ENCODE assay signal across 18 cellular contexts in genomic region chr5:37921452-37921851, GRCh38.
DNase-seq lines count a peak whose midpoint lies in the region; TF ChIP-seq lines count a peak whose summit lies in the region.
"Had no signal": no experiment of that assay in that cellular context is flagged by ENCODE, and none has a peak within 500 bp of the region (broad histone marks: within the 10 kb centered on the region; RNA-seq: fewer than 3 reads in every experiment).

No MANE protein-coding gene starts in this region.

- DNase-seq in Kasumi-1 (lab: John Stamatoyannopoulos, UW), result peak; percentile 65 to 66
- DNase-seq in MV-4-11 (lab: John Stamatoyannopoulos, UW), result peak; percentile 60
- peak; percentile 6 for DNase-seq in amniotic epithelial cell (ENCODE audit: low read depth)
- DNase-seq in myocyte (ENCODE audit: low read depth), result peak; percentile 13
- no peak for DNase-seq in esophagus muscularis mucosa (ENCODE audit: extremely low spot score)
- DNase-seq in COLO668 (lab: John Stamatoyannopoulos, UW; ENCODE audit: unreplicated experiment), result no peak
- no peak for DNase-seq in PC-9
- DNase-seq: BE2C; CD4-positive, alpha-beta memory T cell; DND-41; GOT3; HFFc6; KG1; NCI-H1048; NCI-H146; NCI-H446 treated with DMSO at 0.1 percent for 48 hours; NCI-H774 had no signal

- H3K9me2 ChIP-seq in PC-9 (ENCODE audit: insufficient read depth), result no peaks in the 10 kb centered on the region

- H3K4me3 ChIP-seq in esophagus muscularis mucosa (no peak overlapping the region), PC-9 (no peak overlapping the region)

- no peak overlapping the region for H2AFZ ChIP-seq in PC-9

- H3K79me2 ChIP-seq in PC-9 (ENCODE audit: low read depth), result no peaks in the 10 kb centered on the region

- no peak for TF ChIP-seq CTCF in esophagus muscularis mucosa (IDR thresholded peaks at IDR 0.05)
- TF ChIP-seq CTCF in PC-9 (conservative IDR thresholded peaks at IDR 0.05), result no peak

- H3K27ac ChIP-seq in esophagus muscularis mucosa (replicated peaks in 1 of 4), result no peak overlapping the region
- H3K27ac ChIP-seq in PC-9, result no peak overlapping the region
- H3K27ac ChIP-seq: RWPE1 had no signal

- no peak overlapping the region for H3K4me2 ChIP-seq in PC-9

- H3K4me1 ChIP-seq in esophagus muscularis mucosa (no peaks in the 10 kb centered on the region), PC-9 (replicated peaks; ENCODE audit: insufficient read depth) (no peaks in the 10 kb centered on the region)
- H3K4me1 ChIP-seq: BE2C had no signal

- H3K27me3 ChIP-seq in esophagus muscularis mucosa, result no peaks in the 10 kb centered on the region
- peaks cover 35% of the 10 kb centered on the region for H3K27me3 ChIP-seq in PC-9 (ENCODE audit: insufficient read depth, low read depth)
- H3K27me3 ChIP-seq: BE2C had no signal

- no peaks in the 10 kb centered on the region for H4K20me1 ChIP-seq in PC-9 (ENCODE audit: insufficient read depth)

- CTCF ChIA-PET in PC-9 (lab: Charles Lee), result no interaction called here

- 100% methylated on average over 1 of the region's 1 CpG for WGBS in esophagus muscularis mucosa

- no peaks in the 10 kb centered on the region for H3K36me3 ChIP-seq in esophagus muscularis mucosa
- H3K36me3 ChIP-seq in PC-9 (ENCODE audit: low read depth), result no peaks in the 10 kb centered on the region
- H3K36me3 ChIP-seq: BE2C had no signal

- POLR2A ChIA-PET in PC-9 (lab: Charles Lee; ENCODE audit: unreplicated experiment), result no interaction called here

- no peak for TF ChIP-seq POLR2A in esophagus muscularis mucosa (IDR thresholded peaks at IDR 0.05; ENCODE audit: low read depth)

- H3F3A ChIP-seq in PC-9 (ENCODE audit: insufficient read depth, low read depth), result no peaks in the 10 kb centered on the region

- TF ChIP-seq EP300 in esophagus muscularis mucosa (IDR thresholded peaks at IDR 0.05), result no peak

- no TSS peak for BruUV-seq in PC-9 (replicated peaks; lab: Mats Ljungman, UMichigan)

- intact Hi-C loops in esophagus muscularis mucosa (cut with DNase I), result no loop called here
- intact Hi-C loops in PC-9 (cut with micrococcal nuclease; ENCODE audit: unreplicated experiment), result no loop called here

- no peaks in the 10 kb centered on the region for H3K9me3 ChIP-seq in esophagus muscularis mucosa
- no peaks in the 10 kb centered on the region; the same call in 1 of the 2 replicates for H3K9me3 ChIP-seq in PC-9 (ENCODE audit: insufficient read depth, low read depth)
- H3K9me3 ChIP-seq: BE2C had no signal

Comparison
In these comparisons a context has a peak if more than half of its experiments do, and no peak if none do; other contexts are left out.
1. DNase-seq: peak in Kasumi-1 (2 of 2), MV-4-11 (single experiment), amniotic epithelial cell (single experiment) and myocyte (single experiment); none in esophagus muscularis mucosa (single experiment), COLO668 (single experiment) and PC-9 (0 of 2).